In the genomic region with DNA sequence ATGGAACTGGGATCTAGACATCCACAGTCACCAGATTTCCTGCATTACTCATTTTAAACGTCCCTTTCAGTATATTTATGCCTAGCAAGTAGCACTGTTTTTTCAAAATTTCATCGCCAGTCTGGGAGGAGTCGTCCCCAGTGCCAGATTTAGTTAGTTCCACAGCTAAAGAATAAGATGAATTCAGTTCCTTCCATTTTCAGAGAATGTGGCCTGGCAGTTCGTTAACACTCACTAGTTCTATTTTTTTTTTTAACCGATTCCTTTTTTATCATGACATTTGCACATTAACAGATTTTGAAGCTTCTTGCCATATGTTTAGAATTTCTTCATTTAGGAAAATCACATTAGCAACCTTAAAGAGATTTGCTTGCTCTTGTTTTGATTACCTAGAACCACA, we compare ENCODE assay signal across 26 cellular contexts. TPM values are rescaled to one million over a fixed set of nuclear protein-coding genes. Genes with fewer than 3 reads are reported as not detected.
"Had no signal": no experiment of that assay in that cellular context is flagged by ENCODE, and none has a peak within 500 bp of the region (broad histone marks: within the 10 kb centered on the region; RNA-seq: fewer than 3 reads in every experiment).

No MANE protein-coding gene starts in this region.

- DNase-seq: IMR-90; Karpas-422; KG1; MG63; NCI-H1092; NCI-H1105 treated with DMSO at 0.1 percent for 48 hours; NCI-H1417 treated with DMSO at 0.1 percent for 48 hours; NCI-H146; NCI-H1694 treated with DMSO at 0.1 percent for 48 hours; NCI-H1930; NCI-H2081; NCI-H2107; NCI-H2227 treated with DMSO at 0.1 percent for 48 hours; NCI-H446; NCI-H510A; NCI-H526; NK-92 treated with Interleukin-12 subunit alpha and Interleukin-12 subunit beta, amount 100 ng/mL, for 24 hours; PC-3; SHP77 had no signal

- H3K4me3 ChIP-seq: MG63 had no signal

- H3K9me3 ChIP-seq: MG63 had no signal

- FAIRE-seq: HepG2 had no signal

- ATAC-seq: HepG2, Panc1, PC-3, SK-N-SH treated with all-trans-retinoic acid at 6 μM for 48 hours had no signal

- H3K27ac ChIP-seq: RWPE1 had no signal

- H3K36me3 ChIP-seq: MG63 had no signal

RNA-seq across cellular contexts. Expression of gene GRP, which starts 11.2 kb away (rescaled TPM):
- total RNA-seq: HepG2, HT1080, IMR-90, OCI-LY7, PC-3, SK-MEL-5 had no signal
- polyA plus RNA-seq: HepG2, IMR-90 had no signal

RNA-seq across cellular contexts. Expression of gene RAX, which starts 42.1 kb away (rescaled TPM):
- total RNA-seq: HepG2, HT1080, IMR-90, OCI-LY7, PC-3, SK-MEL-5 had no signal
- polyA plus RNA-seq: HepG2, IMR-90 had no signal
